ENCODE assay signal across 18 cellular contexts in genomic region chrX:103361798-103362197, GRCh38. TPM values are rescaled to one million over a fixed set of nuclear protein-coding genes. Genes with fewer than 3 reads are reported as not detected.
DNase-seq lines count a peak whose midpoint lies in the region; ATAC-seq and TF ChIP-seq lines count a peak whose summit lies in the region.
"Had no signal": no experiment of that assay in that cellular context is flagged by ENCODE, and none has a peak within 500 bp of the region (broad histone marks: within the 10 kb centered on the region; RNA-seq: fewer than 3 reads in every experiment).

No MANE protein-coding gene starts in this region.

- H3K9me3 ChIP-seq in SJSA1 (replicated peaks) (no peaks in the 10 kb centered on the region), iPS-18a (ENCODE audit: control insufficient read depth, low read depth, low read length) (no peaks in the 10 kb centered on the region), thyroid gland (no peaks in the 10 kb centered on the region)
- H3K9me3 ChIP-seq in CD8-positive, alpha-beta T cell (ENCODE audit: low read length): no peaks in the 10 kb centered on the region
- H3K9me3 ChIP-seq: BLaER1 had no signal

- H3K27ac ChIP-seq in SJSA1 (0 out of 2 replicates have a peak overlapping the region, but pooled peaks have one; percentile 22), iPS-18a (ENCODE audit: low read length) (no peak overlapping the region), thyroid gland (peak overlapping the region; percentile 50 to 83 (median 80))
- no peak overlapping the region for H3K27ac ChIP-seq in CD8-positive, alpha-beta T cell (ENCODE audit: low read depth, low read length)
- H3K27ac ChIP-seq: 22Rv1, BLaER1, HL-60 had no signal

- intact Hi-C loops in thyroid gland (cut with DNase I): no loop called here
- intact Hi-C loops in CD8-positive, alpha-beta T cell (cut with DNase I, micrococcal nuclease): no loop called here
- intact Hi-C loops in left colon (cut with DNase I, micrococcal nuclease): no loop called here

- H3K9ac ChIP-seq in iPS-18a (ENCODE audit: low read length): peak overlapping the region; percentile 4
- H3K9ac ChIP-seq: BLaER1 had no signal

- DNase-seq in DMS 273 (lab: John Stamatoyannopoulos, UW; ENCODE audit: unreplicated experiment) (peak; percentile 40), DMS 273 treated with DMSO at 0.1 percent for 48 hours (lab: John Stamatoyannopoulos, UW) (no peak), SJSA1 (ENCODE audit: low read depth in 1 of 2, low spot score in 2 of 2) (no peak), thyroid gland (no peak), left colon (no peak), GOT3 (lab: John Stamatoyannopoulos, UW) (no peak)
- DNase-seq in CD8-positive, alpha-beta T cell: no peak
- DNase-seq: CD8-positive, alpha-beta memory T cell; KBM-7; NCI-H1417 treated with DMSO at 0.1 percent for 48 hours; NCI-H2029 treated with DMSO at 0.1 percent for 48 hours; NCI-H510A; NCI-H774; RPMI8226 had no signal

- H3K4me1 ChIP-seq in SJSA1 (replicated peaks): peaks cover 30% of the 10 kb centered on the region
- H3K4me1 ChIP-seq in iPS-18a (ENCODE audit: control insufficient read depth, low read depth, low read length): peaks cover 23% of the 10 kb centered on the region
- peaks cover 0 to 11% of the 10 kb centered on the region in 2 donors for H3K4me1 ChIP-seq in thyroid gland
- H3K4me1 ChIP-seq in CD8-positive, alpha-beta T cell (ENCODE audit: insufficient read depth, low read length): no peaks in the 10 kb centered on the region
- H3K4me1 ChIP-seq: BLaER1 had no signal

- no peak overlapping the region for H3K4me3 Mint-ChIP-seq in CD8-positive, alpha-beta T cell
- H3K4me3 Mint-ChIP-seq: CD8-positive, alpha-beta memory T cell had no signal

- H3K36me3 ChIP-seq in SJSA1 (peaks cover 9% of the 10 kb centered on the region), iPS-18a (ENCODE audit: control insufficient read depth, low read depth, low read length) (peaks cover 8% of the 10 kb centered on the region), thyroid gland (no peaks in the 10 kb centered on the region)
- no peaks in the 10 kb centered on the region for H3K36me3 ChIP-seq in CD8-positive, alpha-beta T cell (ENCODE audit: insufficient read depth, low read length)
- H3K36me3 ChIP-seq: BLaER1 had no signal

- ATAC-seq in CD8-positive, alpha-beta T cell: no peak
- ATAC-seq in left colon: no peak

- no peaks in the 10 kb centered on the region for H3K36me3 Mint-ChIP-seq in CD8-positive, alpha-beta T cell
- H3K36me3 Mint-ChIP-seq: CD8-positive, alpha-beta memory T cell had no signal

- WGBS in thyroid gland, 2 donors: 30 to 40% methylated on average over 1 of the region's 1 CpG

- H3K4me3 ChIP-seq in SJSA1 (no peak overlapping the region), iPS-18a (ENCODE audit: low read length) (no peak overlapping the region), thyroid gland (replicated peaks in 1 of 3) (no peak overlapping the region)
- no peak overlapping the region for H3K4me3 ChIP-seq in CD8-positive, alpha-beta T cell (ENCODE audit: low read depth, low read length)
- H3K4me3 ChIP-seq: BLaER1 had no signal

- POLR2A ChIA-PET in CD8-positive, alpha-beta T cell (lab: Charles Lee): no interaction called here

- no peak overlapping the region for H3K27ac Mint-ChIP-seq in CD8-positive, alpha-beta T cell
- H3K27ac Mint-ChIP-seq: CD8-positive, alpha-beta memory T cell had no signal

- no peaks in the 10 kb centered on the region for H3K9me3 Mint-ChIP-seq in CD8-positive, alpha-beta T cell
- H3K9me3 Mint-ChIP-seq: CD8-positive, alpha-beta memory T cell had no signal

- CTCF ChIA-PET in CD8-positive, alpha-beta T cell (lab: Charles Lee): interaction anchor here (1.2 to 1.3 kb wide), 2 partner anchors 103 to 150 kb away, joined by 3 read pairs; no protein-coding TSS in a partner anchor

- peaks cover 6% of the 10 kb centered on the region for H3K4me1 Mint-ChIP-seq in CD8-positive, alpha-beta T cell (ENCODE audit: low read depth)
- H3K4me1 Mint-ChIP-seq: CD8-positive, alpha-beta memory T cell had no signal

- peaks cover 4% of the 10 kb centered on the region for H3K27me3 Mint-ChIP-seq in CD8-positive, alpha-beta T cell (ENCODE audit: low read depth)

- no peaks in the 10 kb centered on the region for H3K27me3 ChIP-seq in SJSA1 (replicated peaks)
- no peaks in the 10 kb centered on the region for H3K27me3 ChIP-seq in iPS-18a (ENCODE audit: control insufficient read depth, insufficient read depth, low read length)
- H3K27me3 ChIP-seq in thyroid gland: no peaks in the 10 kb centered on the region
- no peaks in the 10 kb centered on the region for H3K27me3 ChIP-seq in CD8-positive, alpha-beta T cell (ENCODE audit: insufficient read depth, low read length)
- H3K27me3 ChIP-seq: BLaER1 had no signal

- no peak for TF ChIP-seq CTCF in thyroid gland (IDR thresholded peaks at IDR 0.05)
- TF ChIP-seq CTCF in CD8-positive, alpha-beta T cell (IDR thresholded peaks at IDR 0.05): no peak

- TF ChIP-seq POLR2A in thyroid gland (IDR thresholded peaks at IDR 0.05): no peak

RNA-seq across cellular contexts. Expression of gene TCEAL9, which starts 5.5 kb away (rescaled TPM):
- total RNA-seq in SJSA1 (2014; rRNA removed; shearing (Covaris generic)): 171 and 277 TPM in 2 replicates
- total RNA-seq in thyroid gland (100 to 1,000 TPM; 123 to 140 (median 132) TPM), left colon (10 to 100 TPM; 25.6 to 28.4 TPM)
- 1 to 10 TPM in 1 of 2 experiments, under 1 TPM in 1; 0.69 to 1.0 TPM for total RNA-seq in CD8-positive, alpha-beta T cell

RNA-seq across cellular contexts. Expression of gene BEX3, which starts 14.5 kb away (rescaled TPM):
- 303 and 319 TPM in 2 replicates for total RNA-seq in SJSA1 (2014; rRNA removed; shearing (Covaris generic))
- 100 to 1,000 TPM; 284 to 491 (median 355) TPM for total RNA-seq in thyroid gland
- total RNA-seq in CD8-positive, alpha-beta T cell: 10 to 100 TPM; 23.1 to 23.9 TPM
- total RNA-seq in left colon: 10 to 100 TPM; 29.5 to 33.4 TPM

RNA-seq across cellular contexts. Expression of gene TCEAL7, which starts 31.8 kb away (rescaled TPM):
- not detected in 2 replicates for total RNA-seq in SJSA1 (2014; rRNA removed; shearing (Covaris generic))
- 1 to 10 TPM; 2.3 to 6.6 (median 4.1) TPM for total RNA-seq in thyroid gland
- not detected for total RNA-seq in CD8-positive, alpha-beta T cell
- total RNA-seq in left colon: 1 to 10 TPM; 1.3 to 4.8 TPM
- total RNA-seq: CD8-positive, alpha-beta memory T cell had no signal

RNA-seq across cellular contexts. Expression of gene BEX2, which starts 51.0 kb away (rescaled TPM):
- not detected in 2 replicates for total RNA-seq in SJSA1 (2014; rRNA removed; shearing (Covaris generic))
- total RNA-seq in thyroid gland (100 to 1,000 TPM in 2 of 4 donors, 10 to 100 TPM in 2; 91.4 to 113 (median 102) TPM), left colon (1 to 10 TPM; 5.1 to 7.8 TPM)
- total RNA-seq in CD8-positive, alpha-beta T cell: 10 to 100 TPM; 57.6 to 59.3 TPM

Comparison
In these comparisons a context has a peak if more than half of its experiments do, and no peak if none do; other contexts are left out.
1. H3K27ac ChIP-seq: peak in SJSA1 (single experiment) and thyroid gland (3 of 3); none in iPS-18a (single experiment) and CD8-positive, alpha-beta T cell (single experiment).
2. RNA of gene TCEAL9, which starts 5.5 kb away (total RNA-seq): 171 to 277 TPM in SJSA1, 123 to 140 TPM in thyroid gland and 25.6 to 28.4 TPM in left colon; 0.69 to 1.0 TPM in CD8-positive, alpha-beta T cell; every median in the first group is over 10 times any median in the second.